9 cellular contexts compared by ENCODE assay signal in the genomic region with DNA sequence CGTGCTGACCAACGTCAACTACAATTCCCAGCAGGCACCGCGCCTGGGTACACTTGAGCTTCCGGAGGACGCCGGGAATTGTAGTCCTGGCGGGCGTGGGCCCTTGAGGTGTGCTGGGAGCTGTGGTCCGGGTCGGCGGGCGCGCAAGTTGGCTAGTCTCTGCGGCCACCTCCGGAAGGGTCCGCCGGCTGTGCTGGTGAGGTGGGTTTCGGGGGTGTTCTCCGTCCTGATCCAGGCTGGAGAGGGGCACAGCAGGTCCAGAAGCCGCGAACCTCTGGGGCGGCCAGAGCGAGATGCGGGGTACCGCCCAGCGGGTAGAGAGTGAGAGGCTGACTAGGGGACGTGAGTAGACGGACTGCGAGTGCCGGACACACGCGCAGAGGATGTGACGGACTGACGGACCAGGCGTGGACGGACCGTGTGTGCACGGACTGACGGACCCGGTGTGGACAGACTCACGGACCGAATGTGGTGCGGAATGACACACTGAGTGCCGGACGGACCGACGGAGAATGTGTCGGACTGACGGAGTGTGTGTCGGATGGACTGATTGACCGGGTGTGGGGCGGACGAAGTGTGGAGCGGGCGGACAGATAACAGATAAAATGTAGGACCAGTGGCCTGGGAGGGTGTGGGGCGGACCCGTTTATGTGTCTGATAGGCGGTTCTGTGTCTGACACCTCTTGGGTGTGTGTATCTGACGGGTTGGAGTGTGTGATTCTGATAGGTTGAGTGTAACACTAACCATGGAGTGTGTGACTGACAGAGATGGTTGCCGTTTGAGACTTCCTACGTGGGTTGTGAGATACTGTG. TPM values are rescaled to one million over a fixed set of nuclear protein-coding genes. Genes with fewer than 3 reads are reported as not detected.
A peak's percentile ranks its signal among the peaks of the same experiment; 100 is the strongest.
DNase-seq lines count a peak whose midpoint lies in the region; ATAC-seq and TF ChIP-seq lines count a peak whose summit lies in the region.
"Had no signal": no experiment of that assay in that cellular context is flagged by ENCODE, and none has a peak within 500 bp of the region (broad histone marks: within the 10 kb centered on the region; RNA-seq: fewer than 3 reads in every experiment).

Gene ZSCAN22, plus strand, starts transcription at position 81 of the 813 bp plus-strand sequence. CDS start 7,809 bp downstream, outside the sequence.

- TF ChIP-seq POLR2A in GM18951 (IDR thresholded peaks at IDR 0.05; ENCODE audit: extremely low read depth, insufficient read depth, insufficient read length), result peak; percentile 73

- CTCF ChIA-PET in WTC11 (lab: Charles Lee), result interaction anchor here (0.9 to 2.3 kb wide), 8 partner anchors 12 to 192 kb away, joined by 3 to 12 read pairs (median 4); partner anchors contain the start of genes ZBTB45, ZNF497 and ZNF544

- no peaks in the 10 kb centered on the region for H3K36me3 Mint-ChIP-seq in WTC11

- TF ChIP-seq CTCF in AG09319 (IDR thresholded peaks at IDR 0.05; ENCODE audit: low read depth, low read length) (no peak), WTC11 (IDR thresholded peaks at IDR 0.05) (no peak)

- POLR2A ChIA-PET in WTC11 (lab: Charles Lee), result interaction anchor here (0.6 to 1.5 kb wide), 6 partner anchors 10 to 144 kb away, joined by 3 to 9 read pairs (median 4); partner anchors contain the start of genes ZNF274, ZNF497 and ZNF584

- peaks cover 4% of the 10 kb centered on the region; the same call in 1 of the 2 replicates for H3K4me1 Mint-ChIP-seq in WTC11

- ATAC-seq in HG03139 (IDR thresholded peaks at IDR 0.05; ENCODE audit: unreplicated experiment) (peak; percentile 92), WTC11 (peak; percentile 95)

- H3K9me3 Mint-ChIP-seq in WTC11, result no peaks in the 10 kb centered on the region

- no peak within 1 kb of the TSS for H3K27ac Mint-ChIP-seq in WTC11
- H3K27ac Mint-ChIP-seq: IgD-negative memory B cell had no signal

- peak; percentile 78 for DNase-seq in AG09319 (ENCODE audit: extremely low read depth, low read depth)
- DNase-seq in NCI-H2196 treated with DMSO at 0.1 percent for 48 hours (lab: John Stamatoyannopoulos, UW; ENCODE audit: unreplicated experiment), result peak; percentile 86
- DNase-seq in WTC11 (ENCODE audit: low spot score), result peak; percentile 97
- DNase-seq in central memory CD4-positive, alpha-beta T cell, result peak; percentile 77
- DNase-seq in islet precursor cell, result peak; percentile 99
- peak; percentile 81 to 92 for DNase-seq in stimulated activated CD4-positive, alpha-beta T cell treated with anti-CD3 and anti-CD28 coated beads, Interleukin-12 subunit alpha, Interleukin-12 subunit beta, amount 100 ng/mL, for 24 hours (ENCODE audit: low read depth in 2 of 2)

- in situ Hi-C loops in GM18951 (cut with MboI; ENCODE audit: low sequenced_read_pairs, unreplicated experiment), result no loop called here

- H3K27me3 Mint-ChIP-seq in WTC11 (ENCODE audit: low read depth), result no peaks in the 10 kb centered on the region
- H3K27me3 Mint-ChIP-seq: IgD-negative memory B cell had no signal

- H3K4me3 Mint-ChIP-seq in WTC11, result no peak within 1 kb of the TSS
- H3K4me3 Mint-ChIP-seq: IgD-negative memory B cell had no signal

TF ChIP-seq in WTC11, 78 proteins besides CTCF, POLR2A, EP300 and RAD21 (continues in another document):
- TF ChIP-seq CREM (CRISPR knock-in tag; IDR thresholded peaks at IDR 0.05) (peak; percentile 90), NFYB (CRISPR knock-in tag; conservative IDR thresholded peaks at IDR 0.05; ENCODE audit: low read depth) (0 out of 2 replicates have a peak, but pooled peaks have one; percentile 33), ZNF671 (CRISPR knock-in tag; IDR thresholded peaks at IDR 0.05) (no peak), IRF1 (CRISPR knock-in tag; IDR thresholded peaks at IDR 0.05) (0 out of 2 replicates have a peak, but pooled peaks have one; percentile 21), ZBTB21 (CRISPR knock-in tag; IDR thresholded peaks at IDR 0.05; ENCODE audit: borderline replicate concordance) (no peak), IRF2 (CRISPR knock-in tag; IDR thresholded peaks at IDR 0.05; ENCODE audit: borderline replicate concordance, low read depth) (no peak), USF1 (CRISPR knock-in tag; IDR thresholded peaks at IDR 0.05) (peak; percentile 44; the same call in 1 of the 2 replicates), ZNF423 (CRISPR knock-in tag; IDR thresholded peaks at IDR 0.05) (no peak), OVOL2 (CRISPR knock-in tag; IDR thresholded peaks at IDR 0.05; ENCODE audit: borderline replicate concordance) (no peak), ATF3 (CRISPR knock-in tag; conservative IDR thresholded peaks at IDR 0.05) (0 out of 2 replicates have a peak, but pooled peaks have one; percentile 48), ETV6 (CRISPR knock-in tag; IDR thresholded peaks at IDR 0.05) (peak; percentile 78; the same call in 1 of the 2 replicates), TP53 (CRISPR knock-in tag; IDR thresholded peaks at IDR 0.05) (no peak), ZNF512 (CRISPR knock-in tag; IDR thresholded peaks at IDR 0.05; ENCODE audit: borderline replicate concordance) (0 out of 2 replicates have a peak, but pooled peaks have one; percentile 36)
- TF ChIP-seq, protein P1, sequence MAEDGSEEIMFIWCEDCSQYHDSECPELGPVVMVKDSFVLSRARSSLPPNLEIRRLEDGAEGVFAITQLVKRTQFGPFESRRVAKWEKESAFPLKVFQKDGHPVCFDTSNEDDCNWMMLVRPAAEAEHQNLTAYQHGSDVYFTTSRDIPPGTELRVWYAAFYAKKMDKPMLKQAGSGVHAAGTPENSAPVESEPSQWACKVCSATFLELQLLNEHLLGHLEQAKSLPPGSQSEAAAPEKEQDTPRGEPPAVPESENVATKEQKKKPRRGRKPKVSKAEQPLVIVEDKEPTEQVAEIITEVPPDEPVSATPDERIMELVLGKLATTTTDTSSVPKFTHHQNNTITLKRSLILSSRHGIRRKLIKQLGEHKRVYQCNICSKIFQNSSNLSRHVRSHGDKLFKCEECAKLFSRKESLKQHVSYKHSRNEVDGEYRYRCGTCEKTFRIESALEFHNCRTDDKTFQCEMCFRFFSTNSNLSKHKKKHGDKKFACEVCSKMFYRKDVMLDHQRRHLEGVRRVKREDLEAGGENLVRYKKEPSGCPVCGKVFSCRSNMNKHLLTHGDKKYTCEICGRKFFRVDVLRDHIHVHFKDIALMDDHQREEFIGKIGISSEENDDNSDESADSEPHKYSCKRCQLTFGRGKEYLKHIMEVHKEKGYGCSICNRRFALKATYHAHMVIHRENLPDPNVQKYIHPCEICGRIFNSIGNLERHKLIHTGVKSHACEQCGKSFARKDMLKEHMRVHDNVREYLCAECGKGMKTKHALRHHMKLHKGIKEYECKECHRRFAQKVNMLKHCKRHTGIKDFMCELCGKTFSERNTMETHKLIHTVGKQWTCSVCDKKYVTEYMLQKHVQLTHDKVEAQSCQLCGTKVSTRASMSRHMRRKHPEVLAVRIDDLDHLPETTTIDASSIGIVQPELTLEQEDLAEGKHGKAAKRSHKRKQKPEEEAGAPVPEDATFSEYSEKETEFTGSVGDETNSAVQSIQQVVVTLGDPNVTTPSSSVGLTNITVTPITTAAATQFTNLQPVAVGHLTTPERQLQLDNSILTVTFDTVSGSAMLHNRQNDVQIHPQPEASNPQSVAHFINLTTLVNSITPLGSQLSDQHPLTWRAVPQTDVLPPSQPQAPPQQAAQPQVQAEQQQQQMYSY (CRISPR knock-in tag; IDR thresholded peaks at IDR 0.05), result 0 out of 2 replicates have a peak, but pooled peaks have one; percentile 8
- TF ChIP-seq, protein P2, sequence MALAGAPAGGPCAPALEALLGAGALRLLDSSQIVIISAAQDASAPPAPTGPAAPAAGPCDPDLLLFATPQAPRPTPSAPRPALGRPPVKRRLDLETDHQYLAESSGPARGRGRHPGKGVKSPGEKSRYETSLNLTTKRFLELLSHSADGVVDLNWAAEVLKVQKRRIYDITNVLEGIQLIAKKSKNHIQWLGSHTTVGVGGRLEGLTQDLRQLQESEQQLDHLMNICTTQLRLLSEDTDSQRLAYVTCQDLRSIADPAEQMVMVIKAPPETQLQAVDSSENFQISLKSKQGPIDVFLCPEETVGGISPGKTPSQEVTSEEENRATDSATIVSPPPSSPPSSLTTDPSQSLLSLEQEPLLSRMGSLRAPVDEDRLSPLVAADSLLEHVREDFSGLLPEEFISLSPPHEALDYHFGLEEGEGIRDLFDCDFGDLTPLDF (CRISPR knock-in tag; IDR thresholded peaks at IDR 0.05), result no peak
- TF ChIP-seq, protein P3, sequence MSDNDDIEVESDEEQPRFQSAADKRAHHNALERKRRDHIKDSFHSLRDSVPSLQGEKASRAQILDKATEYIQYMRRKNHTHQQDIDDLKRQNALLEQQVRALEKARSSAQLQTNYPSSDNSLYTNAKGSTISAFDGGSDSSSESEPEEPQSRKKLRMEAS (CRISPR knock-in tag; IDR thresholded peaks at IDR 0.05), result peak; percentile 78; the same call in 1 of the 2 replicates

RNA-seq across cellular contexts. Expression of gene ZSCAN22, which starts in this region (rescaled TPM):
- 3.2 TPM in 3 replicates for total RNA-seq in WTC11 (2021)

Comparison
In these comparisons a context has a peak if more than half of its experiments do, and no peak if none do; other contexts are left out.
1. Peak in every context shown above with its lines: DNase-seq and ATAC-seq.